ENCODE assay signal across 1 cellular context in the genomic region with DNA sequence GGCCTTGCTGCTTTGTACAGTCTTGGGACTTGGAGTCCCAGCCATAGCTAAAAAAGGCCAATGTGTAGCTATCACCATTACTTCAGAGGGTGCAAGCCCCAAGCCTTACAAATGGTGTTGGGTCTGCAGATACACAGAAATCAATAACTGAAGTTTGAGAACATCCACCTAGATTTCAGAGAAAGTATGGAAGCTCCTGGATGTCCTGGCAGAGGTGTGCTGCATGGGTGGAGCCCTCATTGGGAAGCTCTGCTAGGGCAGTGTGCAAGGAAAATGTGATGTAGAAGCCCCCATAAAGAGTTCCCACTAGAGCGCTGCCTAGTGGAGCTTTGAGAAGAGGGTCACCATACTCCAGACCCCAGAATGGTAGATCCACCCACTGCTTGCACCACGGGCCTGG.
TF ChIP-seq lines count a peak whose summit lies in the region.

No MANE protein-coding gene starts in this region.

TF ChIP-seq in GM23338, 12 proteins besides CTCF, POLR2A, EP300 and RAD21 (continued from another document):
- TF ChIP-seq, protein P1, sequence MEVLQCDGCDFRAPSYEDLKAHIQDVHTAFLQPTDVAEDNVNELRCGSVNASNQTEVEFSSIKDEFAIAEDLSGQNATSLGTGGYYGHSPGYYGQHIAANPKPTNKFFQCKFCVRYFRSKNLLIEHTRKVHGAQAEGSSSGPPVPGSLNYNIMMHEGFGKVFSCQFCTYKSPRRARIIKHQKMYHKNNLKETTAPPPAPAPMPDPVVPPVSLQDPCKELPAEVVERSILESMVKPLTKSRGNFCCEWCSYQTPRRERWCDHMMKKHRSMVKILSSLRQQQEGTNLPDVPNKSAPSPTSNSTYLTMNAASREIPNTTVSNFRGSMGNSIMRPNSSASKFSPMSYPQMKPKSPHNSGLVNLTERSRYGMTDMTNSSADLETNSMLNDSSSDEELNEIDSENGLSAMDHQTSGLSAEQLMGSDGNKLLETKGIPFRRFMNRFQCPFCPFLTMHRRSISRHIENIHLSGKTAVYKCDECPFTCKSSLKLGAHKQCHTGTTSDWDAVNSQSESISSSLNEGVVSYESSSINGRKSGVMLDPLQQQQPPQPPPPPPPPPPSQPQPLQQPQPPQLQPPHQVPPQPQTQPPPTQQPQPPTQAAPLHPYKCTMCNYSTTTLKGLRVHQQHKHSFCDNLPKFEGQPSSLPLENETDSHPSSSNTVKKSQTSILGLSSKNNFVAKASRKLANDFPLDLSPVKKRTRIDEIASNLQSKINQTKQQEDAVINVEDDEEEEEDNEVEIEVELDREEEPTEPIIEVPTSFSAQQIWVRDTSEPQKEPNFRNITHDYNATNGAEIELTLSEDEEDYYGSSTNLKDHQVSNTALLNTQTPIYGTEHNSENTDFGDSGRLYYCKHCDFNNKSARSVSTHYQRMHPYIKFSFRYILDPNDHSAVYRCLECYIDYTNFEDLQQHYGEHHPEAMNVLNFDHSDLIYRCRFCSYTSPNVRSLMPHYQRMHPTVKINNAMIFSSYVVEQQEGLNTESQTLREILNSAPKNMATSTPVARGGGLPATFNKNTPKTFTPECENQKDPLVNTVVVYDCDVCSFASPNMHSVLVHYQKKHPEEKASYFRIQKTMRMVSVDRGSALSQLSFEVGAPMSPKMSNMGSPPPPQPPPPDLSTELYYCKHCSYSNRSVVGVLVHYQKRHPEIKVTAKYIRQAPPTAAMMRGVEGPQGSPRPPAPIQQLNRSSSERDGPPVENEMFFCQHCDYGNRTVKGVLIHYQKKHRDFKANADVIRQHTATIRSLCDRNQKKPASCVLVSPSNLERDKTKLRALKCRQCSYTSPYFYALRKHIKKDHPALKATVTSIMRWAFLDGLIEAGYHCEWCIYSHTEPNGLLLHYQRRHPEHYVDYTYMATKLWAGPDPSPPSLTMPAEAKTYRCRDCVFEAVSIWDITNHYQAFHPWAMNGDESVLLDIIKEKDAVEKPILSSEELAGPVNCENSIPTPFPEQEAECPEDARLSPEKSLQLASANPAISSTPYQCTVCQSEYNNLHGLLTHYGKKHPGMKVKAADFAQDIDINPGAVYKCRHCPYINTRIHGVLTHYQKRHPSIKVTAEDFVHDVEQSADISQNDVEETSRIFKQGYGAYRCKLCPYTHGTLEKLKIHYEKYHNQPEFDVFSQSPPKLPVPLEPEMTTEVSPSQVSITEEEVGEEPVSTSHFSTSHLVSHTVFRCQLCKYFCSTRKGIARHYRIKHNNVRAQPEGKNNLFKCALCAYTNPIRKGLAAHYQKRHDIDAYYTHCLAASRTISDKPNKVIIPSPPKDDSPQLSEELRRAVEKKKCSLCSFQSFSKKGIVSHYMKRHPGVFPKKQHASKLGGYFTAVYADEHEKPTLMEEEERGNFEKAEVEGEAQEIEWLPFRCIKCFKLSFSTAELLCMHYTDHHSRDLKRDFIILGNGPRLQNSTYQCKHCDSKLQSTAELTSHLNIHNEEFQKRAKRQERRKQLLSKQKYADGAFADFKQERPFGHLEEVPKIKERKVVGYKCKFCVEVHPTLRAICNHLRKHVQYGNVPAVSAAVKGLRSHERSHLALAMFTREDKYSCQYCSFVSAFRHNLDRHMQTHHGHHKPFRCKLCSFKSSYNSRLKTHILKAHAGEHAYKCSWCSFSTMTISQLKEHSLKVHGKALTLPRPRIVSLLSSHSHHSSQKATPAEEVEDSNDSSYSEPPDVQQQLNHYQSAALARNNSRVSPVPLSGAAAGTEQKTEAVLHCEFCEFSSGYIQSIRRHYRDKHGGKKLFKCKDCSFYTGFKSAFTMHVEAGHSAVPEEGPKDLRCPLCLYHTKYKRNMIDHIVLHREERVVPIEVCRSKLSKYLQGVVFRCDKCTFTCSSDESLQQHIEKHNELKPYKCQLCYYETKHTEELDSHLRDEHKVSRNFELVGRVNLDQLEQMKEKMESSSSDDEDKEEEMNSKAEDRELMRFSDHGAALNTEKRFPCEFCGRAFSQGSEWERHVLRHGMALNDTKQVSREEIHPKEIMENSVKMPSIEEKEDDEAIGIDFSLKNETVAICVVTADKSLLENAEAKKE (CRISPR knock-in tag; IDR thresholded peaks at IDR 0.05): no peak
- no peak for TF ChIP-seq CREB1 (CRISPR knock-in tag; IDR thresholded peaks at IDR 0.05; ENCODE audit: low read depth)
- TF ChIP-seq STAT1 (IDR thresholded peaks at IDR 0.05; ENCODE audit: unreplicated experiment): no peak
- no peak for TF ChIP-seq ZNF331 (CRISPR knock-in tag; IDR thresholded peaks at IDR 0.05; ENCODE audit: low read depth)
- TF ChIP-seq EZH2phosphoT487 (IDR thresholded peaks at IDR 0.05; ENCODE audit: unreplicated experiment): no peak
- TF ChIP-seq, protein P2, sequence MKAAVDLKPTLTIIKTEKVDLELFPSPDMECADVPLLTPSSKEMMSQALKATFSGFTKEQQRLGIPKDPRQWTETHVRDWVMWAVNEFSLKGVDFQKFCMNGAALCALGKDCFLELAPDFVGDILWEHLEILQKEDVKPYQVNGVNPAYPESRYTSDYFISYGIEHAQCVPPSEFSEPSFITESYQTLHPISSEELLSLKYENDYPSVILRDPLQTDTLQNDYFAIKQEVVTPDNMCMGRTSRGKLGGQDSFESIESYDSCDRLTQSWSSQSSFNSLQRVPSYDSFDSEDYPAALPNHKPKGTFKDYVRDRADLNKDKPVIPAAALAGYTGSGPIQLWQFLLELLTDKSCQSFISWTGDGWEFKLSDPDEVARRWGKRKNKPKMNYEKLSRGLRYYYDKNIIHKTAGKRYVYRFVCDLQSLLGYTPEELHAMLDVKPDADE (IDR thresholded peaks at IDR 0.05): no peak
- no peak for TF ChIP-seq POLR2AphosphoS5 (IDR thresholded peaks at IDR 0.05; ENCODE audit: low read depth)
